ENCODE assay signal across 1 cellular context in genomic region chr17:56478836-56479447, GRCh38.
TF ChIP-seq lines count a peak whose summit lies in the region.

No MANE protein-coding gene starts in this region.

TF ChIP-seq in WTC11, 78 proteins besides CTCF, POLR2A, EP300 and RAD21 (continued from another document):
- TF ChIP-seq PRDM15 (CRISPR knock-in tag; IDR thresholded peaks at IDR 0.05) = no peak
- TF ChIP-seq ZNF232 (CRISPR knock-in tag; IDR thresholded peaks at IDR 0.05) = no peak
- TF ChIP-seq, protein P1, sequence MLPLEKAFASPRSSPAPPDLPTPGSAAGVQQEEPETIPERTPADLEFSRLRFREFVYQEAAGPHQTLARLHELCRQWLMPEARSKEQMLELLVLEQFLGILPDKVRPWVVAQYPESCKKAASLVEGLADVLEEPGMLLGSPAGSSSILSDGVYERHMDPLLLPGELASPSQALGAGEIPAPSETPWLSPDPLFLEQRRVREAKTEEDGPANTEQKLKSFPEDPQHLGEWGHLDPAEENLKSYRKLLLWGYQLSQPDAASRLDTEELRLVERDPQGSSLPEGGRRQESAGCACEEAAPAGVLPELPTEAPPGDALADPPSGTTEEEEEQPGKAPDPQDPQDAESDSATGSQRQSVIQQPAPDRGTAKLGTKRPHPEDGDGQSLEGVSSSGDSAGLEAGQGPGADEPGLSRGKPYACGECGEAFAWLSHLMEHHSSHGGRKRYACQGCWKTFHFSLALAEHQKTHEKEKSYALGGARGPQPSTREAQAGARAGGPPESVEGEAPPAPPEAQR (CRISPR knock-in tag; IDR thresholded peaks at IDR 0.05) = no peak
- no peak for TF ChIP-seq CREM (CRISPR knock-in tag; IDR thresholded peaks at IDR 0.05)
- TF ChIP-seq, protein P2, sequence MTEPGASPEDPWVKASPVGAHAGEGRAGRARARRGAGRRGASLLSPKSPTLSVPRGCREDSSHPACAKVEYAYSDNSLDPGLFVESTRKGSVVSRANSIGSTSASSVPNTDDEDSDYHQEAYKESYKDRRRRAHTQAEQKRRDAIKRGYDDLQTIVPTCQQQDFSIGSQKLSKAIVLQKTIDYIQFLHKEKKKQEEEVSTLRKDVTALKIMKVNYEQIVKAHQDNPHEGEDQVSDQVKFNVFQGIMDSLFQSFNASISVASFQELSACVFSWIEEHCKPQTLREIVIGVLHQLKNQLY (CRISPR knock-in tag; IDR thresholded peaks at IDR 0.05) = no peak
- no peak for TF ChIP-seq ZMAT4 (CRISPR knock-in tag; IDR thresholded peaks at IDR 0.05)
- TF ChIP-seq, protein P3, sequence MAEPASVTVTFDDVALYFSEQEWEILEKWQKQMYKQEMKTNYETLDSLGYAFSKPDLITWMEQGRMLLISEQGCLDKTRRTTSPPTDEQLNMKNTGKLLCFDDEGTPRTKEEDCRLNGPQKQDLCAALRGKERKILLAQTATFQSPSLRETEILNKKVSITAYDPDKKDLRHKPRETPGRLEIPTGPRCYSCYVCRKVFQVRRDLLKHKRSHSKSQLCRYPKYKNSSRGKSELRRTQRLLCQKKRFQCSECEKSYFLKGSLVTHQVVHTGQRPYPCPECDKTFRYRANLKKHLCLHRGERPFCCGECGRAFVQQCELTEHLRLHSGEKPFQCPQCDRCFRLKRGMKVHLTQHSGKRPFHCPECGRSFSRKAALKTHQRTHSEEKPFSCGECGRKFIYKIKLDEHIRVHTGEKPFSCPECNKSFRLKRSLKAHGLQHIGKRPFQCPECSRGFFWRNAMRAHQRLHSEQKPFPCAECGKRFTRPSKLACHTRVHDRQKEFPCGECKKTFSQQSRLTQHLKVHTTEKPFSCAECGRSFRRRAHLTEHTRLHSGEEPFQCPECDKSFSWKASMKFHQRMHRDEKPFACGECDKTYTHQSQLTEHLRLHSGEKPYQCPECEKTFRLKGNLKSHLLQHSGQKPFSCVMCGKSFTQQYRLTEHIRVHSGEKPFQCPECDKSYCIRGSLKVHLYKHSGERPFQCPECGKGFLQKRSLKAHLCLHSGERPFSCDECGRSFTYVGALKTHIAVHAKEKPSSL (CRISPR knock-in tag; conservative IDR thresholded peaks at IDR 0.05) = no peak
- TF ChIP-seq, protein P4, sequence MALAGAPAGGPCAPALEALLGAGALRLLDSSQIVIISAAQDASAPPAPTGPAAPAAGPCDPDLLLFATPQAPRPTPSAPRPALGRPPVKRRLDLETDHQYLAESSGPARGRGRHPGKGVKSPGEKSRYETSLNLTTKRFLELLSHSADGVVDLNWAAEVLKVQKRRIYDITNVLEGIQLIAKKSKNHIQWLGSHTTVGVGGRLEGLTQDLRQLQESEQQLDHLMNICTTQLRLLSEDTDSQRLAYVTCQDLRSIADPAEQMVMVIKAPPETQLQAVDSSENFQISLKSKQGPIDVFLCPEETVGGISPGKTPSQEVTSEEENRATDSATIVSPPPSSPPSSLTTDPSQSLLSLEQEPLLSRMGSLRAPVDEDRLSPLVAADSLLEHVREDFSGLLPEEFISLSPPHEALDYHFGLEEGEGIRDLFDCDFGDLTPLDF (CRISPR knock-in tag; IDR thresholded peaks at IDR 0.05) = no peak
- TF ChIP-seq KAT7 (CRISPR knock-in tag; IDR thresholded peaks at IDR 0.05; ENCODE audit: borderline replicate concordance) = no peak
- no peak for TF ChIP-seq TP53 (CRISPR knock-in tag; IDR thresholded peaks at IDR 0.05)
